1 cellular context compared by ENCODE assay signal in genomic region chr12:65465766-65466547, GRCh38.
TF ChIP-seq lines count a peak whose summit lies in the region.

No MANE protein-coding gene starts in this region.

TF ChIP-seq in Ishikawa, 13 proteins besides CTCF, POLR2A, EP300 and RAD21 (continued from another document):
- TF ChIP-seq TCF12 (IDR thresholded peaks at IDR 0.05; ENCODE audit: low read depth) (peak; percentile 65; the same call in 1 of the 2 replicates), CREB1 (IDR thresholded peaks at IDR 0.05; ENCODE audit: low read depth) (no peak), CEBPB (IDR thresholded peaks at IDR 0.05) (0 out of 2 replicates have a peak, but pooled peaks have one; percentile 20)
